8 cellular contexts compared by ENCODE assay signal in the genomic region with DNA sequence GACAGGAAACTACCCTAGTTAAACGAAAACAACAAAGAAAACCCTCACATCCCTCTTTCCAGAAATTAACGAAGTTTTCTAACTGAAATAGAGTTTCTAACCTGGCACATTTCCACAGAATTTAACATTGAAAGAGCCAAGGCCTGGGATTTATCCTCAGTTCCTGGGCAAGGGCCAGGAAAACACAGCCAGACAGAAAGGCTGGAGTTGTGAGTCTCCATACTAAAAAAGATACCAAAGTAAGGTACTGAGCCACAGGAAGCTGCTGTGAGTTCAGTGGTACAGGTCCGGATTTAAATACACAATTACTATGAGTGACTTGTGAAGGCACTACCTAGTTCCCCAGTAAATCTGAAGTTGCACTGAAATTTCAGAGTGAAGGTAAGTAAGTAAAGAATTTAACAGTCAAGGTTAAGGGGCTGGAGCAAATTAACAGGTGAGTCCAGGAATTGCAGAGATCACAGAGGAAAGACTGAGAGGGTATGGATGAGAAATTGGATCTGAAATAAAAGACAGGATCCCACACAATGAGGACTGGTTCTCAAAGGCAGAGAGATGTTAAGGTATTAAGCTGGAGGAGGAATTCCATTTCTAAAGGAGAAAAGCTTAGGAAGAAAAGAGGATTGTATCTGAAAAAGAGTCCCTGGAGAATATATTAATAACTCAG. TPM values are rescaled to one million over a fixed set of nuclear protein-coding genes. Genes with fewer than 3 reads are reported as not detected.
A peak's percentile ranks its signal among the peaks of the same experiment; 100 is the strongest.
DNase-seq lines count a peak whose midpoint lies in the region; ATAC-seq, FAIRE-seq and TF ChIP-seq lines count a peak whose summit lies in the region.

No MANE protein-coding gene starts in this region.

- POLR2A ChIA-PET in activated CD4-positive, alpha-beta memory T cell treated with anti-CD3 and anti-CD28 coated beads, Interleukin-2, amount 10 ng/mL, durations not matched to agents 7 days and 5 days (lab: Charles Lee): interaction anchor here (0.6 to 12.6 kb wide), 22 partner anchors 8 to 111 kb away, joined by 3 to 264 read pairs (median 8); a partner anchor contains a TSS

- H3K27ac Mint-ChIP-seq in activated CD4-positive, alpha-beta memory T cell treated with anti-CD3 and anti-CD28 coated beads, Interleukin-2, amount 10 ng/mL, durations not matched to agents 7 days and 5 days: peak overlapping the region; percentile 83

- 0 to 2% (median 0%) methylated on average over 3 of the region's 3 CpGs for WGBS in heart left ventricle, 4 donors

- no peak for FAIRE-seq in H54 (lab: Jason Lieb, UNC)

- H3K36me3 ChIP-seq in heart left ventricle: peaks cover 0 to 17% (median 4%) of the 10 kb centered on the region in 9 donors
- H3K36me3 ChIP-seq in rectal smooth muscle tissue (ENCODE audit: control insufficient read depth, insufficient read depth, low read length): no peaks in the 10 kb centered on the region

- H3K9me3 ChIP-seq in heart left ventricle: no peaks in the 10 kb centered on the region

- CTCF ChIA-PET in activated CD4-positive, alpha-beta memory T cell treated with anti-CD3 and anti-CD28 coated beads, Interleukin-2, amount 10 ng/mL, durations not matched to agents 7 days and 5 days (lab: Charles Lee): interaction anchor here (0.6 to 5.9 kb wide), 6 partner anchors 12 to 112 kb away, joined by 3 to 34 read pairs (median 16); a partner anchor contains a TSS

- H3K4me1 Mint-ChIP-seq in activated CD4-positive, alpha-beta memory T cell treated with anti-CD3 and anti-CD28 coated beads, Interleukin-2, amount 10 ng/mL, durations not matched to agents 7 days and 5 days: peaks cover 73% of the 10 kb centered on the region

- H3K36me3 Mint-ChIP-seq in activated CD4-positive, alpha-beta memory T cell treated with anti-CD3 and anti-CD28 coated beads, Interleukin-2, amount 10 ng/mL, durations not matched to agents 7 days and 5 days (ENCODE audit: low read depth): peaks cover 18% of the 10 kb centered on the region

- no peaks in the 10 kb centered on the region for H3K9me3 Mint-ChIP-seq in activated CD4-positive, alpha-beta memory T cell treated with anti-CD3 and anti-CD28 coated beads, Interleukin-2, amount 10 ng/mL, durations not matched to agents 7 days and 5 days

- H3K4me3 ChIP-seq in heart left ventricle: peak overlapping the region; percentile 60 to 88 (median 77)
- H3K4me3 ChIP-seq in rectal smooth muscle tissue (ENCODE audit: low read length): peak overlapping the region; percentile 81

- TF ChIP-seq POLR2A in heart left ventricle (IDR thresholded peaks at IDR 0.05) (no peak), H54 (IDR thresholded peaks at IDR 0.05; ENCODE audit: low read depth, low read length) (no peak)

- peak; percentile 5 for DNase-seq in HT1080 (ENCODE audit: low read depth)
- no peak for DNase-seq in activated CD4-positive, alpha-beta memory T cell treated with anti-CD3 and anti-CD28 coated beads, Interleukin-2, amount 10 ng/mL, durations not matched to agents 7 days and 5 days
- peak in 4 of 5 donors; percentile 50 to 65 (median 62) for DNase-seq in heart left ventricle
- no peak for DNase-seq in iPS-NIHi7 (ENCODE audit: extremely low spot score)
- DNase-seq in H54 (ENCODE audit: insufficient read length, low spot score): no peak
- no peak for DNase-seq in A172 (ENCODE audit: low spot score)
- DNase-seq in NCI-H526 treated with DMSO at 0.1 percent for 48 hours (lab: John Stamatoyannopoulos, UW): no peak

- peaks cover 5% of the 10 kb centered on the region for H3K27me3 Mint-ChIP-seq in activated CD4-positive, alpha-beta memory T cell treated with anti-CD3 and anti-CD28 coated beads, Interleukin-2, amount 10 ng/mL, durations not matched to agents 7 days and 5 days

- peak overlapping the region; percentile 93 to 100 (median 98) for H3K27ac ChIP-seq in heart left ventricle
- H3K27ac ChIP-seq in rectal smooth muscle tissue (ENCODE audit: low read depth, low read length): peak overlapping the region; percentile 98

- peak in 1 of 4 donors; percentile 8 for ATAC-seq in heart left ventricle

- H3K9ac ChIP-seq in rectal smooth muscle tissue (ENCODE audit: low read length): peak overlapping the region; percentile 57

- no peak for TF ChIP-seq CTCF in heart left ventricle (IDR thresholded peaks at IDR 0.05)

- H3K27me3 ChIP-seq in heart left ventricle (no peaks in the 10 kb centered on the region), rectal smooth muscle tissue (ENCODE audit: control insufficient read depth, insufficient read depth, low read length) (no peaks in the 10 kb centered on the region)

- H3K4me1 ChIP-seq in heart left ventricle (peaks cover 8 to 71% (median 46%) of the 10 kb centered on the region in 12 donors), rectal smooth muscle tissue (ENCODE audit: control insufficient read depth, insufficient read depth, low read length) (peaks cover 26% of the 10 kb centered on the region)

- H3K4me3 Mint-ChIP-seq in activated CD4-positive, alpha-beta memory T cell treated with anti-CD3 and anti-CD28 coated beads, Interleukin-2, amount 10 ng/mL, durations not matched to agents 7 days and 5 days: peak overlapping the region; percentile 86

- intact Hi-C loops in heart left ventricle (cut with DNase I): loop anchor here in 8 of 10 donors (2.0 to 10.0 kb wide), 4 partner anchors 30 to 102 kb away; a partner anchor contains a TSS

RNA-seq across cellular contexts. Expression of a gene that starts 0.9 kb away (rescaled TPM):
- 16.3 and 24.7 TPM in 2 replicates for total RNA-seq in HT1080 (2014; rRNA removed; shearing (Covaris generic))
- polyA plus RNA-seq in HT1080 (2015; cell fraction: cytosol; rRNA removed): 44.5 and 52.9 TPM in 2 replicates
- 22.7 and 25.6 TPM in 2 replicates for polyA plus RNA-seq in HT1080 (2015; cell fraction: nucleus; rRNA removed)
- total RNA-seq in activated CD4-positive, alpha-beta memory T cell treated with anti-CD3 and anti-CD28 coated beads, Interleukin-2, amount 10 ng/mL, durations not matched to agents 7 days and 5 days: 10 to 100 TPM; 50.3 to 51.0 TPM
- total RNA-seq in heart left ventricle: 10 to 100 TPM; 21.7 to 31.5 (median 26.4) TPM
- polyA plus RNA-seq in heart left ventricle: 10 to 100 TPM in 1 of 2 donors, 1 to 10 TPM in 1; 7.0 to 13.4 TPM
- total RNA-seq in A172 (2014; rRNA removed; shearing (Covaris generic)): 33.9 and 34.6 TPM in 2 replicates

RNA-seq across cellular contexts. Expression of a gene that starts 7.5 kb away (rescaled TPM):
- 0.94 and 1.1 TPM in 2 replicates for total RNA-seq in HT1080 (2014; rRNA removed; shearing (Covaris generic))
- polyA plus RNA-seq in HT1080 (2015; cell fraction: cytosol; rRNA removed): 0.75 and 0.81 TPM in 2 replicates
- 2.7 and 3.1 TPM in 2 replicates for polyA plus RNA-seq in HT1080 (2015; cell fraction: nucleus; rRNA removed)
- 1 to 10 TPM; 2.9 to 3.7 TPM for total RNA-seq in activated CD4-positive, alpha-beta memory T cell treated with anti-CD3 and anti-CD28 coated beads, Interleukin-2, amount 10 ng/mL, durations not matched to agents 7 days and 5 days
- total RNA-seq in heart left ventricle: 1 to 10 TPM; 1.0 to 3.5 (median 1.7) TPM
- 1 to 10 TPM in 1 of 2 donors, under 1 TPM in 1; 0.65 to 1.9 TPM for polyA plus RNA-seq in heart left ventricle
- total RNA-seq in A172 (2014; rRNA removed; shearing (Covaris generic)): 2.4 and 2.5 TPM in 2 replicates

RNA-seq across cellular contexts. Expression of a gene that starts 7.6 kb away (rescaled TPM):
- total RNA-seq in HT1080 (2014; rRNA removed; shearing (Covaris generic)): 6.6 and 8.3 TPM in 2 replicates
- polyA plus RNA-seq in HT1080 (2015; cell fraction: cytosol; rRNA removed): 11.9 and 12.1 TPM in 2 replicates
- 4.8 and 6.5 TPM in 2 replicates for polyA plus RNA-seq in HT1080 (2015; cell fraction: nucleus; rRNA removed)
- total RNA-seq in activated CD4-positive, alpha-beta memory T cell treated with anti-CD3 and anti-CD28 coated beads, Interleukin-2, amount 10 ng/mL, durations not matched to agents 7 days and 5 days: 10 to 100 TPM; 32.4 to 33.7 TPM
- 10 to 100 TPM; 30.2 to 45.7 (median 36.0) TPM for total RNA-seq in heart left ventricle
- 10 to 100 TPM; 45.8 to 69.4 TPM for polyA plus RNA-seq in heart left ventricle
- 21.0 and 24.0 TPM in 2 replicates for total RNA-seq in A172 (2014; rRNA removed; shearing (Covaris generic))

RNA-seq across cellular contexts. Expression of a gene that starts 29.6 kb away (rescaled TPM):
- 174 and 199 TPM in 2 replicates for total RNA-seq in HT1080 (2014; rRNA removed; shearing (Covaris generic))
- polyA plus RNA-seq in HT1080 (2015; cell fraction: cytosol; rRNA removed): 219 and 235 TPM in 2 replicates
- 96.8 and 116 TPM in 2 replicates for polyA plus RNA-seq in HT1080 (2015; cell fraction: nucleus; rRNA removed)
- total RNA-seq in activated CD4-positive, alpha-beta memory T cell treated with anti-CD3 and anti-CD28 coated beads, Interleukin-2, amount 10 ng/mL, durations not matched to agents 7 days and 5 days: 100 to 1,000 TPM; 168 to 174 TPM
- 100 to 1,000 TPM in 1 of 9 donors, 10 to 100 TPM in 8; 58.7 to 100 (median 75.7) TPM for total RNA-seq in heart left ventricle
- 100 to 1,000 TPM in 1 of 2 donors, 10 to 100 TPM in 1; 57.9 to 186 TPM for polyA plus RNA-seq in heart left ventricle
- 461 and 485 TPM in 2 replicates for total RNA-seq in A172 (2014; rRNA removed; shearing (Covaris generic))

RNA-seq across cellular contexts. Expression of a gene that starts 38.4 kb away (rescaled TPM):
- total RNA-seq in HT1080 (2014; rRNA removed; shearing (Covaris generic)): 17.8 and 21.8 TPM in 2 replicates
- polyA plus RNA-seq in HT1080 (2015; cell fraction: cytosol; rRNA removed): 25.8 and 26.0 TPM in 2 replicates
- polyA plus RNA-seq in HT1080 (2015; cell fraction: nucleus; rRNA removed): 19.5 and 19.7 TPM in 2 replicates
- 10 to 100 TPM; 29.0 to 33.2 TPM for total RNA-seq in activated CD4-positive, alpha-beta memory T cell treated with anti-CD3 and anti-CD28 coated beads, Interleukin-2, amount 10 ng/mL, durations not matched to agents 7 days and 5 days
- total RNA-seq in heart left ventricle: 10 to 100 TPM; 17.7 to 27.5 (median 24.5) TPM
- polyA plus RNA-seq in heart left ventricle: 10 to 100 TPM; 19.6 to 29.8 TPM
- total RNA-seq in A172 (2014; rRNA removed; shearing (Covaris generic)): 40.8 and 41.8 TPM in 2 replicates

Comparison
In these comparisons a context has a peak if more than half of its experiments do, and no peak if none do; other contexts are left out.
1. DNase-seq: peak in HT1080 (single experiment) and heart left ventricle (4 of 5); none in activated CD4-positive, alpha-beta memory T cell treated with anti-CD3 and anti-CD28 coated beads, Interleukin-2, amount 10 ng/mL, durations not matched to agents 7 days and 5 days (single experiment), iPS-NIHi7 (single experiment), H54 (single experiment), A172 (single experiment) and NCI-H526 treated with DMSO at 0.1 percent for 48 hours (single experiment).